ENCODE assay signal across 8 cellular contexts in the genomic region with DNA sequence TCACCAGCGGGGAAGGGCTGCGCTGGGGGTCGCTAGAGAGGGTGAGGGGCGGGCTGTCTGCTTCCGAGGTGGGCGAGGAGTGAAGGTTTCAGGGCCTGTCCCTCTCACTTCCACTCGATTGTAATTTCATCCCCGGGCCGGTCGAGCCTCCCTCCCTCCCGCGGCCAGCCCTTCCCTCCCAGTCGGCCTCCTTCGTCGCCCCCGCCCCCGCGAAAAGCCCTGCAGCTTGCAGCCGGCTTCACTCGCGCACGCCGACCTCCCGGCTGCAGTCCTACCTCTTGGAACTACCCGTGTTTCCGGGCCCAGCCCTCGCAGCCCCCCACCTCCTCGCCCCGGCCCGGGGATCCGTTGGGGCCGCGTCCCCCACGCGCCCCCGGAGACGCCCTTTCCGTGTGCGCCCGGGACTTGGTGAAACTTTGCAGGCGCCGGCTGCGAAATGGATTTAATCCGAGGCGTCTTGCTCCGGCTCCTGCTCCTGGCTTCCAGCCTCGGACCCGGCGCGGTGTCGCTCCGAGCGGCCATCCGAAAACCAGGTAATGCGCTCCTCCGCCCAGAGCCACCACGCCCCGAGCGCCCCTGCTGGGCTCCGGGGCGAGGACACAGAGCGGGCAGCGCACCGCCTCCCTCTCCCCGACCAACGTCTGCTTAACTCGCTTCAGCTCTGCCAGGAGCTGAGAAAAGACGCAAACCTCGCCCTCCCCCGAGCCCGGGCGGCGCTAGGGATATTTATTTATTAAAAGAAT. TPM values are rescaled to one million over a fixed set of nuclear protein-coding genes. Genes with fewer than 3 reads are reported as not detected.
DNase-seq lines count a peak whose midpoint lies in the region; ATAC-seq and TF ChIP-seq lines count a peak whose summit lies in the region.

EGFLAM (plus strand) TSS at position 241 of the 743 bp plus-strand sequence; CDS start at position 437, 196 bp downstream.

- TF ChIP-seq POLR2A in Peyer's patch (IDR thresholded peaks at IDR 0.05), result no peak

- DNase-seq in NCI-H510A (lab: John Stamatoyannopoulos, UW), result peak; percentile 21
- no peak for DNase-seq in NCI-H510A treated with DMSO at 0.1 percent for 48 hours (lab: John Stamatoyannopoulos, UW)
- DNase-seq in Peyer's patch, result no peak
- no peak for DNase-seq in NCI-H187 treated with DMSO at 0.1 percent for 48 hours (lab: John Stamatoyannopoulos, UW)
- DNase-seq in medulla oblongata (ENCODE audit: extremely low spot score), result no peak

- peak within 1 kb of the TSS in 1 of 4 donors; percentile 13 for H3K27ac ChIP-seq in Peyer's patch

- no peak for TF ChIP-seq CTCF in Peyer's patch (IDR thresholded peaks at IDR 0.05)

- H3K4me3 ChIP-seq in Peyer's patch (peak within 1 kb of the TSS; percentile 4 to 52 (median 30)), neuron (ENCODE audit: low read length) (peak within 1 kb of the TSS; percentile 20)

- H3K9me3 ChIP-seq in Peyer's patch (no peaks in the 10 kb centered on the region), neuron (ENCODE audit: low read length) (no peaks in the 10 kb centered on the region)

- peaks cover 0 to 6% (median 0%) of the 10 kb centered on the region in 4 donors for H3K4me1 ChIP-seq in Peyer's patch
- peaks cover 16% of the 10 kb centered on the region for H3K4me1 ChIP-seq in neuron (ENCODE audit: insufficient read depth, low read length)

- ATAC-seq in esophagus mucosa, result peak; percentile 35
- no peak for ATAC-seq in HG03439 (IDR thresholded peaks at IDR 0.05; ENCODE audit: unreplicated experiment)

- peaks cover 0 to 12% of the 10 kb centered on the region in 2 donors for H3K27me3 ChIP-seq in Peyer's patch
- peaks cover 54% of the 10 kb centered on the region for H3K27me3 ChIP-seq in neuron (ENCODE audit: insufficient read depth, low read length)

- H3K36me3 ChIP-seq in Peyer's patch, result no peaks in the 10 kb centered on the region
- H3K36me3 ChIP-seq in neuron (ENCODE audit: insufficient read depth, low read length), result no peaks in the 10 kb centered on the region

- peak within 1 kb of the TSS; percentile 75 for H2AFZ ChIP-seq in neuron (ENCODE audit: low read depth, low read length)

RNA-seq across cellular contexts. Expression of gene EGFLAM, which starts in this region (rescaled TPM):
- total RNA-seq in Peyer's patch (1 to 10 TPM in 1 of 4 donors, under 1 TPM in 2, not detected in 1; 0.54 to 1.7 (median 0.70) TPM), esophagus mucosa (0.68 TPM)

Comparison
In these comparisons a context has a peak if more than half of its experiments do, and no peak if none do; other contexts are left out.
1. Peak in ATAC-seq in esophagus mucosa; RNA of the gene not detected or under 1 TPM.